16 cellular contexts compared by ENCODE assay signal in the genomic region with DNA sequence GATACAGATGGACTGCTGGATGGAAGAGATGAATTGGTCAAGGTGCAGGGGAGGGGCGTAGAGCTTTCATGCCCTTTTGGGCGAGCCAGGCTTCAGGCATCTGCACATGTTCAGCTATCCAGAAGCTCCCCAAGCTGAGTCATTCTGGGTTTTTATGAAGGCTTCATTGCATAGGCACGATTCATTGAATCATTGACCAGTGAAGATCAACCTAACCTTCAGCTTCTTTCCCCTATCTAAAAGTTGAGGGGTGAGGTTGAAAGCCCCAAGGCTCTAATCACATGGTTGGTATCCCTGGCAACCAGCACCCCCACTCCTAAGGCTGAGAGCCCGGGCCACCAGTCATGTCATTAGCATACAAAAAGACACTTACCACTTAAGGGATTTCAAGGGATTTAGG. TPM values are rescaled to one million over a fixed set of nuclear protein-coding genes. Genes with fewer than 3 reads are reported as not detected.
DNase-seq lines count a peak whose midpoint lies in the region; TF ChIP-seq lines count a peak whose summit lies in the region.
"Had no signal": no experiment of that assay in that cellular context is flagged by ENCODE, and none has a peak within 500 bp of the region (broad histone marks: within the 10 kb centered on the region; RNA-seq: fewer than 3 reads in every experiment).

No MANE protein-coding gene starts in this region.

- no peak for TF ChIP-seq POLR2A in ovary (IDR thresholded peaks at IDR 0.05)

- H3K4me1 ChIP-seq in mammary epithelial cell (ENCODE audit: insufficient read depth, low read length) = peaks cover 8% of the 10 kb centered on the region
- no peaks in the 10 kb centered on the region for H3K4me1 ChIP-seq in ovary (ENCODE audit: insufficient read depth)
- H3K4me1 ChIP-seq: BLaER1 treated with 17β-estradiol and CSF1 and Interleukin-3, amounts not matched to agents 10 nM and 100 nM; lower lobe of right lung had no signal

- H3K79me2 ChIP-seq in mammary epithelial cell (ENCODE audit: insufficient read depth, low read length) = no peaks in the 10 kb centered on the region

- 35% methylated on average over 3 of the region's 4 CpGs for WGBS in mammary epithelial cell (ENCODE audit: low coverage, missing lambda C conversion rate)
- 72 to 81% (median 75%) methylated on average over 4 of the region's 4 CpGs for WGBS in ovary, 3 donors

- H3K27me3 Mint-ChIP-seq in endothelial cell (ENCODE audit: unreplicated experiment) = peaks cover 5% of the 10 kb centered on the region
- H3K27me3 Mint-ChIP-seq: activated CD4-positive, alpha-beta T cell treated with anti-CD3 and anti-CD28 coated beads for 36 hours had no signal

- BruUV-seq in mammary epithelial cell (replicated peaks; lab: Mats Ljungman, UMichigan) = no TSS peak

- H3K9me3 Mint-ChIP-seq in endothelial cell (ENCODE audit: unreplicated experiment) = no peaks in the 10 kb centered on the region
- H3K9me3 Mint-ChIP-seq: activated T-helper 2 cell treated with anti-CD3 and anti-CD28 coated beads, Interferon-gamma antibody, Interleukin-2, Interleukin-4, amounts not matched to agents 10 μg/mL and 5 μg/mL and 100 μg/mL, durations not matched to agents 14 hours and 24 hours and 36 hours had no signal

- no peak overlapping the region for H3K27ac Mint-ChIP-seq in endothelial cell (ENCODE audit: unreplicated experiment)
- H3K27ac Mint-ChIP-seq: activated CD4-positive, alpha-beta T cell treated with anti-CD3 and anti-CD28 coated beads for 36 hours; activated T-helper 2 cell treated with anti-CD3 and anti-CD28 coated beads, Interferon-gamma antibody, Interleukin-2, Interleukin-4, amounts not matched to agents 10 μg/mL and 5 μg/mL and 100 μg/mL, durations not matched to agents 14 hours and 24 hours and 36 hours had no signal

- H3K27me3 ChIP-seq in mammary epithelial cell (ENCODE audit: insufficient read depth, low read length) = no peaks in the 10 kb centered on the region
- no peaks in the 10 kb centered on the region for H3K27me3 ChIP-seq in ovary
- H3K27me3 ChIP-seq: BLaER1 treated with 17β-estradiol and CSF1 and Interleukin-3, amounts not matched to agents 10 nM and 100 nM had no signal

- no peak for TF ChIP-seq EP300 in ovary (IDR thresholded peaks at IDR 0.05)

- H3K27ac ChIP-seq in mammary epithelial cell (ENCODE audit: insufficient read depth, low read depth, low read length) (no peak overlapping the region), ovary (no peak overlapping the region)
- H3K27ac ChIP-seq: BLaER1 treated with 17β-estradiol and CSF1 and Interleukin-3, amounts not matched to agents 10 nM and 100 nM; lower lobe of right lung had no signal

- H3K4me1 Mint-ChIP-seq in endothelial cell (ENCODE audit: unreplicated experiment) = peaks cover 30% of the 10 kb centered on the region
- H3K4me1 Mint-ChIP-seq: activated CD4-positive, alpha-beta T cell treated with anti-CD3 and anti-CD28 coated beads for 36 hours had no signal

- no peaks in the 10 kb centered on the region for H3K9me3 ChIP-seq in mammary epithelial cell (replicated peaks; ENCODE audit: insufficient read depth, low read length)
- no peaks in the 10 kb centered on the region for H3K9me3 ChIP-seq in ovary
- H3K9me3 ChIP-seq: lower lobe of right lung had no signal

- H3K4me3 Mint-ChIP-seq in endothelial cell (ENCODE audit: unreplicated experiment) = no peak overlapping the region
- H3K4me3 Mint-ChIP-seq: activated CD4-positive, alpha-beta T cell treated with anti-CD3 and anti-CD28 coated beads for 36 hours had no signal

- H3K9ac ChIP-seq in mammary epithelial cell (ENCODE audit: insufficient read depth, low read length) = no peak overlapping the region
- H3K9ac ChIP-seq: BLaER1 treated with 17β-estradiol and CSF1 and Interleukin-3, amounts not matched to agents 10 nM and 100 nM had no signal

- DNase-seq in AG10803 (ENCODE audit: low read depth) = peak; percentile 34
- DNase-seq in HT1080 (ENCODE audit: low read depth) = peak; percentile 71
- DNase-seq in mammary epithelial cell = peak; percentile 78
- peak; percentile 86 for DNase-seq in kidney tubule cell (ENCODE audit: low spot score)
- DNase-seq in ureter (ENCODE audit: low spot score) = no peak
- no peak for DNase-seq in activated CD4-positive, alpha-beta T cell treated with anti-CD3 and anti-CD28 coated beads, Interleukin-2, amount 50 U/mL, for 48 hours
- no peak for DNase-seq in ovary
- DNase-seq in endothelial cell (ENCODE audit: low spot score) = no peak
- DNase-seq: activated CD4-positive, alpha-beta T cell treated with anti-CD3 and anti-CD28 coated beads for 36 hours; foreskin melanocyte; lower lobe of right lung; MV-4-11; NCI-H526; posterior cingulate gyrus had no signal

- no peaks in the 10 kb centered on the region for H3K36me3 ChIP-seq in mammary epithelial cell (ENCODE audit: insufficient read depth, low read length)
- H3K36me3 ChIP-seq in ovary = no peaks in the 10 kb centered on the region
- H3K36me3 ChIP-seq: BLaER1 treated with 17β-estradiol and CSF1 and Interleukin-3, amounts not matched to agents 10 nM and 100 nM; lower lobe of right lung had no signal

- in situ Hi-C loops in mammary epithelial cell (cut with MboI; ENCODE audit: low sequenced_read_pairs in 2 of 2) = loop anchor here (5.0 kb wide), 1 partner anchor 88 kb away; no protein-coding TSS in a partner anchor

- intact Hi-C loops in mammary epithelial cell (cut with micrococcal nuclease) (loop anchor here (1.0 to 2.0 kb wide), 5 partner anchors 37 to 243 kb away; no protein-coding TSS in a partner anchor), ovary (cut with DNase I) (no loop called here)

- no peak for TF ChIP-seq CTCF in AG10803 (conservative IDR thresholded peaks at IDR 0.05; ENCODE audit: low read length)
- no peak for TF ChIP-seq CTCF in mammary epithelial cell (conservative IDR thresholded peaks at IDR 0.05 in 1 of 2, IDR thresholded peaks at IDR 0.05 in 1 of 2; ENCODE audit: extremely low read depth in 1 of 2, insufficient read depth in 1 of 2, low read depth in 1 of 2, low read length in 2 of 2)
- TF ChIP-seq CTCF in ovary (IDR thresholded peaks at IDR 0.05) = no peak
- no peak for TF ChIP-seq CTCF in endothelial cell (IDR thresholded peaks at IDR 0.05; ENCODE audit: unreplicated experiment)

- dilution Hi-C loops in mammary epithelial cell (cut with HindIII; ENCODE audit: low sequenced_read_pairs) = loop anchor here (5.0 kb wide), 1 partner anchor 38 kb away; no protein-coding TSS in a partner anchor

- H3K4me3 ChIP-seq in AG10803 (ENCODE audit: low read length) (no peak overlapping the region), mammary epithelial cell (replicated peaks in 1 of 3; ENCODE audit: insufficient read depth in 1 of 3, low read depth in 2 of 3, low read length in 3 of 3) (no peak overlapping the region), ovary (no peak overlapping the region)
- H3K4me3 ChIP-seq: BLaER1 treated with 17β-estradiol and CSF1 and Interleukin-3, amounts not matched to agents 10 nM and 100 nM; lower lobe of right lung had no signal

- H3K36me3 Mint-ChIP-seq in endothelial cell (ENCODE audit: low read depth, unreplicated experiment) = no peaks in the 10 kb centered on the region

- H2AFZ ChIP-seq in mammary epithelial cell (ENCODE audit: low read depth, low read length) = peak overlapping the region; percentile 43

- H3K4me2 ChIP-seq in mammary epithelial cell (ENCODE audit: insufficient read depth, low read depth, low read length) = no peak overlapping the region
- H3K4me2 ChIP-seq: BLaER1 treated with 17β-estradiol and CSF1 and Interleukin-3, amounts not matched to agents 10 nM and 100 nM had no signal

- no peaks in the 10 kb centered on the region for H4K20me1 ChIP-seq in mammary epithelial cell (ENCODE audit: insufficient read depth, low read length)
- H4K20me1 ChIP-seq: BLaER1 treated with 17β-estradiol and CSF1 and Interleukin-3, amounts not matched to agents 10 nM and 100 nM had no signal

- CTCF ChIA-PET in mammary epithelial cell (lab: Charles Lee; ENCODE audit: low non-redundant PET) = interaction anchor here (0.7 to 2.4 kb wide), 3 partner anchors 70 to 89 kb away, joined by 3 to 84 read pairs (median 4); no protein-coding TSS in a partner anchor

RNA-seq across cellular contexts. Expression of gene RPS29, which starts 36.3 kb away (rescaled TPM):
- 2,458 and 5,147 TPM in 2 replicates for total RNA-seq in HT1080 (2014; rRNA removed; shearing (Covaris generic))
- 7,610 and 26,705 TPM in 2 replicates for polyA plus RNA-seq in HT1080 (2015; cell fraction: cytosol; rRNA removed)
- polyA plus RNA-seq in HT1080 (2015; cell fraction: nucleus; rRNA removed) = 3,811 and 5,802 TPM in 2 replicates
- total RNA-seq in mammary epithelial cell (1,000 to 10,000 TPM; 1,150 to 1,610 TPM), ureter (993 TPM), ovary (over 10,000 TPM in 2 of 7 donors, 1,000 to 10,000 TPM in 5; 1,810 to 35,664 (median 2,389) TPM), endothelial cell (ENCODE audit: unreplicated experiment) (2,246 TPM)
- polyA plus RNA-seq in mammary epithelial cell (8,703 TPM), ovary (1,000 to 10,000 TPM; 2,089 to 4,585 TPM)
- polyA minus RNA-seq in mammary epithelial cell = 952 TPM

RNA-seq across cellular contexts. Expression of gene LRR1, which starts 48.9 kb away (rescaled TPM):
- 58.8 and 67.1 TPM in 2 replicates for total RNA-seq in HT1080 (2014; rRNA removed; shearing (Covaris generic))
- 28.1 and 32.5 TPM in 2 replicates for polyA plus RNA-seq in HT1080 (2015; cell fraction: cytosol; rRNA removed)
- 14.5 and 18.9 TPM in 2 replicates for polyA plus RNA-seq in HT1080 (2015; cell fraction: nucleus; rRNA removed)
- 10 to 100 TPM in 1 of 2 donors, 1 to 10 TPM in 1; 8.3 to 20.7 TPM for total RNA-seq in mammary epithelial cell
- polyA plus RNA-seq in mammary epithelial cell = 18.0 TPM
- polyA minus RNA-seq in mammary epithelial cell = 14.0 TPM
- total RNA-seq in ureter = 7.1 TPM
- total RNA-seq in ovary = 1 to 10 TPM; 4.1 to 8.0 (median 6.5) TPM
- 1 to 10 TPM; 4.3 to 4.8 TPM for polyA plus RNA-seq in ovary
- total RNA-seq in endothelial cell (ENCODE audit: unreplicated experiment) = 12.9 TPM

Comparison
In these comparisons a context has a peak if more than half of its experiments do, and no peak if none do; other contexts are left out.
1. DNase-seq: peak in AG10803 (single experiment), HT1080 (single experiment), mammary epithelial cell (single experiment) and kidney tubule cell (single experiment); none in ureter (single experiment), activated CD4-positive, alpha-beta T cell treated with anti-CD3 and anti-CD28 coated beads, Interleukin-2, amount 50 U/mL, for 48 hours (0 of 2), ovary (0 of 5) and endothelial cell (single experiment).